Comparison of ENCODE assay signal across 22 cellular contexts in the genomic region with DNA sequence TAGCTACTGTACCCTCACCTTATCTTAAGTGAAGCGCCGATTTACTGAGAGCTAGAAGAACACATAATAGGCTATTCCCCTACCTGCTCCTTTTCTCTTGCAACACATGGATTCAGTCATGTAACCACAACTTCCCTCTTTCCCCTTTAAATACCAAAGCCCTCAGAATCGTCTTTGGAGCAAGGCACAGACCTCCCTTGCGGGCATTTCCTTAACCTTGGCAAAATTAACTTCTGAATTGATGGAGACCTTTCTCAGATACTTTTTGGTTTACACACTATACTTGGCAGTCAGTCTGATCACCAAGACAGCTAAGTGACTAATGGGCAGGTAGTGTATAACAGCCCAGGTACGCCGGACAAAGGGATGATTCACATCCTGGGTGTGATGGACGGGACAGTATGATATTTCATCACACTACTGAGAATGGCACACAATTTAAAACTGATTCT.
DNase-seq lines count a peak whose midpoint lies in the region; ATAC-seq and FAIRE-seq lines count a peak whose summit lies in the region.
"Had no signal": no experiment of that assay in that cellular context is flagged by ENCODE, and none has a peak within 500 bp of the region (broad histone marks: within the 10 kb centered on the region; RNA-seq: fewer than 3 reads in every experiment).

No MANE protein-coding gene starts in this region.

- ATAC-seq in sciatic nerve (no peak), GM18867 (IDR thresholded peaks at IDR 0.05; ENCODE audit: unreplicated experiment) (no peak)
- ATAC-seq: activated CD8-positive, alpha-beta T cell treated with anti-CD3 and anti-CD28 coated beads, Interleukin-2, amount 10 ng/mL, durations not matched to agents 7 days and 5 days; CD8-positive, alpha-beta T cell; gastroesophageal sphincter; right cardiac atrium had no signal

- H3K27ac ChIP-seq in epithelial cell of prostate = peak overlapping the region; percentile 99
- H3K27ac ChIP-seq: 22Rv1, gastroesophageal sphincter, KMS-11, neural progenitor cell, VCaP had no signal

- FAIRE-seq in urothelium cell line (lab: Jason Lieb, UNC) = peak; percentile 92
- FAIRE-seq: G401.6, GM12892 had no signal

- DNase-seq in DMS53 (lab: John Stamatoyannopoulos, UW) = peak; percentile 49
- DNase-seq in DMS53 treated with DMSO at 0.1 percent for 48 hours (lab: John Stamatoyannopoulos, UW; ENCODE audit: unreplicated experiment) = no peak
- DNase-seq in NCI-H460 (ENCODE audit: extremely low read depth, low read depth) = peak; percentile 6
- DNase-seq in epithelial cell of prostate (ENCODE audit: low read depth, low spot score) = peak; percentile 95
- peak; percentile 42 for DNase-seq in urothelium cell line (ENCODE audit: low spot score)
- DNase-seq in sciatic nerve (ENCODE audit: low spot score) = no peak
- DNase-seq in activated CD4-positive, CD25-positive, alpha-beta regulatory T cell (lab: John Stamatoyannopoulos, UW) = no peak
- DNase-seq: activated CD8-positive, alpha-beta T cell treated with anti-CD3 and anti-CD28 coated beads, Interleukin-2, amount 10 ng/mL, durations not matched to agents 7 days and 5 days; CD8-positive, alpha-beta T cell; endodermal cell; NCI-H1694; NCI-H524; right cardiac atrium; stimulated activated CD4-positive, alpha-beta T cell treated with anti-CD3 and anti-CD28 coated beads, Interleukin-2, amount 100 ng/mL, for 24 hours had no signal

- intact Hi-C loops in sciatic nerve (cut with DNase I) = no loop called here

Comparison
In these comparisons a context has a peak if more than half of its experiments do, and no peak if none do; other contexts are left out.
1. DNase-seq: peak in DMS53 (single experiment), NCI-H460 (single experiment), epithelial cell of prostate (single experiment) and urothelium cell line (single experiment); none in DMS53 treated with DMSO at 0.1 percent for 48 hours (single experiment), sciatic nerve (single experiment) and activated CD4-positive, CD25-positive, alpha-beta regulatory T cell (0 of 4).